Comparison of ENCODE assay signal across 19 cellular contexts in the genomic region with DNA sequence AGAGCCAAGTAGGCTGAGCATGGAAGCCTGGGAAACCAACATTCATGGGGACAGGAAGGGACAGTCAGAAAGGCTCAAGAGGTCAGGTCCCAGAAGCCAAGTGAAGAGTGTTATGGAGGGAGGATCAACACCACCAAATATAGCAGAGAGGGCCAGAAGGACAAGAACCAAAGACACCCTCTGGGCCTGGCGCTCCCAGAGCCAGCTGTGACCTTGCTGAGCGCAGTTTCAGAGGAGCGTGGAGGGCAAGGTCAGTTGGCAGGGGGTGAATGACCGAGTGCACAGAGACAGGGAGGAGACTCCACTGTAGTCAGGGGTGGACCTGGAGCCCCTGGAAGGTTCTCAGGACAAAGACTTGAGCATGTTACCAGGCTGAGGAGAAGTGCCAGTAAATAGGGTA. TPM values are rescaled to one million over a fixed set of nuclear protein-coding genes. Genes with fewer than 3 reads are reported as not detected.
A peak's percentile ranks its signal among the peaks of the same experiment; 100 is the strongest.
DNase-seq lines count a peak whose midpoint lies in the region; ATAC-seq, FAIRE-seq and TF ChIP-seq lines count a peak whose summit lies in the region.
"Had no signal": no experiment of that assay in that cellular context is flagged by ENCODE, and none has a peak within 500 bp of the region (broad histone marks: within the 10 kb centered on the region; RNA-seq: fewer than 3 reads in every experiment).

No MANE protein-coding gene starts in this region.

- no peak overlapping the region for H3K23ac ChIP-seq in H1 (ENCODE audit: insufficient read length)

- no peak for ATAC-seq in Right ventricle myocardium inferior
- no peak for ATAC-seq in left ventricle myocardium superior
- ATAC-seq in lower lobe of right lung = no peak
- no peak for ATAC-seq in activated CD8-positive, alpha-beta T cell treated with anti-CD3 and anti-CD28 coated beads for 36 hours
- ATAC-seq: A549, GM12878 had no signal

- no peak overlapping the region for H3K27ac ChIP-seq in H1 (ENCODE audit: low read depth, low read length)
- no peak overlapping the region for H3K27ac ChIP-seq in lower lobe of right lung
- H3K27ac ChIP-seq: 22Rv1, A549 had no signal

- no peak overlapping the region for H3K4me2 ChIP-seq in H1 (ENCODE audit: insufficient read depth in 1 of 2, low read depth in 2 of 2, low read length in 2 of 2)
- H3K4me2 ChIP-seq: A549 had no signal

- peaks cover 0 to 5% of the 10 kb centered on the region in 2 experiments for H4K20me1 ChIP-seq in H1 (replicated peaks in 1 of 2; ENCODE audit: control insufficient read depth in 1 of 2, insufficient read depth in 2 of 2, low read length in 2 of 2)

- TF ChIP-seq CTCF in H1 (IDR thresholded peaks at IDR 0.05; ENCODE audit: control extremely low read depth in 1 of 3, insufficient read depth in 1 of 3, low read depth in 1 of 3, low read length in 3 of 3) = no peak
- no peak for TF ChIP-seq CTCF in lower lobe of right lung (IDR thresholded peaks at IDR 0.05)
- TF ChIP-seq CTCF in activated CD8-positive, alpha-beta T cell treated with anti-CD3 and anti-CD28 coated beads for 36 hours (IDR thresholded peaks at IDR 0.05) = no peak

- peak overlapping the region; percentile 20; the same call in 1 of the 2 replicates for H4K8ac ChIP-seq in H1 (ENCODE audit: extremely low read depth, insufficient read depth, low read length)

- no peaks in the 10 kb centered on the region for H3K9me3 ChIP-seq in H1 (ENCODE audit: insufficient read depth in 2 of 2, low read depth in 1 of 2, low read length in 1 of 2)
- no peaks in the 10 kb centered on the region for H3K9me3 ChIP-seq in lower lobe of right lung
- H3K9me3 ChIP-seq: A549, Caco-2, HAP-1 had no signal

- H3K79me2 ChIP-seq in H1 (ENCODE audit: control insufficient read depth in 1 of 2, insufficient read depth in 2 of 2, low read length in 2 of 2) = no peaks in the 10 kb centered on the region

- H3K14ac ChIP-seq in H1 (ENCODE audit: insufficient read length) = no peak overlapping the region

- H3K4me3 Mint-ChIP-seq in activated CD4-positive, alpha-beta memory T cell treated with anti-CD3 and anti-CD28 coated beads for 36 hours = no peak overlapping the region
- no peak overlapping the region for H3K4me3 Mint-ChIP-seq in activated CD8-positive, alpha-beta T cell treated with anti-CD3 and anti-CD28 coated beads for 36 hours
- H3K4me3 Mint-ChIP-seq: CD8-positive, alpha-beta memory T cell had no signal

- H3K4ac ChIP-seq in H1 (replicated peaks; ENCODE audit: insufficient read length, low read depth, low read length) = no peak overlapping the region

- H3K9me3 Mint-ChIP-seq in activated CD4-positive, alpha-beta memory T cell treated with anti-CD3 and anti-CD28 coated beads for 36 hours = no peaks in the 10 kb centered on the region
- H3K9me3 Mint-ChIP-seq in activated CD8-positive, alpha-beta T cell treated with anti-CD3 and anti-CD28 coated beads for 36 hours = no peaks in the 10 kb centered on the region
- H3K9me3 Mint-ChIP-seq: CD8-positive, alpha-beta memory T cell had no signal

- no peak for FAIRE-seq in H1 (lab: Jason Lieb, UNC)
- FAIRE-seq: A549, GM12878 had no signal

- H3K18ac ChIP-seq in H1 (ENCODE audit: extremely low read depth, low read length) = no peak overlapping the region

- H3K4me1 Mint-ChIP-seq in activated CD4-positive, alpha-beta memory T cell treated with anti-CD3 and anti-CD28 coated beads for 36 hours (ENCODE audit: low read depth) = no peaks in the 10 kb centered on the region
- no peaks in the 10 kb centered on the region for H3K4me1 Mint-ChIP-seq in activated CD8-positive, alpha-beta T cell treated with anti-CD3 and anti-CD28 coated beads for 36 hours (ENCODE audit: low read depth)
- H3K4me1 Mint-ChIP-seq: CD4-positive, CD25-positive, alpha-beta regulatory T cell; CD8-positive, alpha-beta memory T cell had no signal

- no peak overlapping the region for H2AFZ ChIP-seq in H1 (ENCODE audit: low read length)

- no peak for TF ChIP-seq POLR2A in H1 (IDR thresholded peaks at IDR 0.05; ENCODE audit: control extremely low read depth in 1 of 2, low read depth in 2 of 2, low read length in 2 of 2)

- no peak overlapping the region for H3K9ac ChIP-seq in H1 (replicated peaks in 1 of 4; ENCODE audit: extremely low read depth in 1 of 4, low read depth in 3 of 4, low read length in 3 of 4)

- WGBS in H1 (ENCODE audit: extremely low coverage in 1 of 2, insufficient coverage in 1 of 2, insufficient read length in 1 of 2, insufficient replicate concordance in 2 of 2, low coverage in 1 of 2, low lambda C conversion rate in 2 of 2, missing lambda C conversion rate in 1 of 2), 2 experiments = 81% methylated on average over 4 of the region's 4 CpGs; no CpG with 5 or more reads in 1 of the 2 experiments

- H3K79me1 ChIP-seq in H1 (ENCODE audit: low read depth, low read length) = no peaks in the 10 kb centered on the region; the same call in 1 of the 2 replicates

- no peak overlapping the region for H4K91ac ChIP-seq in H1 (replicated peaks; ENCODE audit: insufficient read length, low read length)

- no peak for TF ChIP-seq RAD21 in H1 (IDR thresholded peaks at IDR 0.05 in 1 of 2, conservative IDR thresholded peaks at IDR 0.05 in 1 of 2; ENCODE audit: low read depth in 2 of 2, low read length in 2 of 2)

- DNase-seq in Right ventricle myocardium inferior (ENCODE audit: missing footprints) = peak; percentile 53
- DNase-seq in left ventricle myocardium superior = no peak
- no peak for DNase-seq in H1 (ENCODE audit: low read depth in 1 of 2, low spot score in 2 of 2)
- DNase-seq in lower lobe of right lung = peak; percentile 22
- no peak for DNase-seq in activated CD4-positive, alpha-beta memory T cell treated with anti-CD3 and anti-CD28 coated beads for 36 hours
- no peak for DNase-seq in COLO668 (lab: John Stamatoyannopoulos, UW; ENCODE audit: unreplicated experiment)
- no peak for DNase-seq in activated CD8-positive, alpha-beta T cell treated with anti-CD3 and anti-CD28 coated beads for 36 hours
- DNase-seq: AML-193; Caco-2; CD4-positive, CD25-positive, alpha-beta regulatory T cell; DMS153; DMS79 treated with DMSO at 0.1 percent for 48 hours had no signal

- no peak overlapping the region for H2BK12ac ChIP-seq in H1 (ENCODE audit: low read depth, low read length)

- H4K5ac ChIP-seq in H1 (ENCODE audit: insufficient read length, low read depth, low read length) = no peak overlapping the region

- peaks cover 3% of the 10 kb centered on the region for H3K36me3 Mint-ChIP-seq in activated CD4-positive, alpha-beta memory T cell treated with anti-CD3 and anti-CD28 coated beads for 36 hours
- H3K36me3 Mint-ChIP-seq in activated CD8-positive, alpha-beta T cell treated with anti-CD3 and anti-CD28 coated beads for 36 hours (ENCODE audit: low read depth) = peaks cover 3% of the 10 kb centered on the region

- H2AK5ac ChIP-seq in H1 (ENCODE audit: low read depth, low read length) = no peak overlapping the region

- H2BK120ac ChIP-seq in H1 (replicated peaks; ENCODE audit: low read depth, low read length) = no peak overlapping the region

- POLR2A ChIA-PET in H1 (lab: Charles Lee; ENCODE audit: partially characterized antibody) = no interaction called here
- POLR2A ChIA-PET in activated CD4-positive, alpha-beta memory T cell treated with anti-CD3 and anti-CD28 coated beads for 36 hours (lab: Charles Lee) = no interaction called here
- POLR2A ChIA-PET in activated CD8-positive, alpha-beta T cell treated with anti-CD3 and anti-CD28 coated beads for 36 hours (lab: Charles Lee) = no interaction called here

- H3K27ac Mint-ChIP-seq in activated CD4-positive, alpha-beta memory T cell treated with anti-CD3 and anti-CD28 coated beads for 36 hours = no peak overlapping the region
- no peak overlapping the region for H3K27ac Mint-ChIP-seq in activated CD8-positive, alpha-beta T cell treated with anti-CD3 and anti-CD28 coated beads for 36 hours
- H3K27ac Mint-ChIP-seq: CD4-positive, CD25-positive, alpha-beta regulatory T cell had no signal

- H3K23me2 ChIP-seq in H1 (ENCODE audit: low read depth, low read length) = no peaks in the 10 kb centered on the region

- intact Hi-C loops in Right ventricle myocardium inferior (cut with DNase I) = no loop called here
- intact Hi-C loops in left ventricle myocardium superior (cut with micrococcal nuclease) = no loop called here
- intact Hi-C loops in lower lobe of right lung (cut with DNase I) = no loop called here
- intact Hi-C loops in activated CD4-positive, alpha-beta memory T cell treated with anti-CD3 and anti-CD28 coated beads for 36 hours (cut with micrococcal nuclease) = no loop called here
- intact Hi-C loops in activated CD8-positive, alpha-beta T cell treated with anti-CD3 and anti-CD28 coated beads for 36 hours (cut with micrococcal nuclease) = no loop called here

- CTCF ChIA-PET in H1 (lab: Charles Lee; ENCODE audit: partially characterized antibody) = interaction anchor here (0.9 kb wide), 1 partner anchor 12 kb away, joined by 3 read pairs; no protein-coding TSS in a partner anchor
- CTCF ChIA-PET in activated CD4-positive, alpha-beta memory T cell treated with anti-CD3 and anti-CD28 coated beads for 36 hours (lab: Charles Lee) = interaction anchor here (0.6 kb wide), 1 partner anchor 152 kb away, joined by 3 read pairs; no protein-coding TSS in a partner anchor
- CTCF ChIA-PET in activated CD8-positive, alpha-beta T cell treated with anti-CD3 and anti-CD28 coated beads for 36 hours (lab: Charles Lee) = no interaction called here

- H2BK5ac ChIP-seq in H1 (ENCODE audit: low read depth, low read length) = no peak overlapping the region

- H3K27me3 Mint-ChIP-seq in activated CD4-positive, alpha-beta memory T cell treated with anti-CD3 and anti-CD28 coated beads for 36 hours = peaks cover 4% of the 10 kb centered on the region
- H3K27me3 Mint-ChIP-seq in activated CD8-positive, alpha-beta T cell treated with anti-CD3 and anti-CD28 coated beads for 36 hours = no peaks in the 10 kb centered on the region
- H3K27me3 Mint-ChIP-seq: CD4-positive, CD25-positive, alpha-beta regulatory T cell had no signal

- H2BK15ac ChIP-seq in H1 (ENCODE audit: low read length) = no peak overlapping the region

- H3K27me3 ChIP-seq in H1 (replicated peaks in 1 of 4; ENCODE audit: control insufficient read depth in 3 of 4, extremely low read depth in 1 of 4, insufficient read depth in 3 of 4, low read length in 3 of 4) = no peaks in the 10 kb centered on the region; a peak in 1 of 7 replicates
- no peaks in the 10 kb centered on the region for H3K27me3 ChIP-seq in lower lobe of right lung (ENCODE audit: low read depth)

- TF ChIP-seq EP300 in H1 (IDR thresholded peaks at IDR 0.05; ENCODE audit: borderline replicate concordance in 1 of 2, low read depth in 2 of 2, low read length in 2 of 2) = no peak

- H3K4me1 ChIP-seq in H1 (replicated peaks in 1 of 4; ENCODE audit: control insufficient read depth in 3 of 4, insufficient read depth in 4 of 4, low read length in 3 of 4) (peaks cover 3 to 11% (median 9%) of the 10 kb centered on the region in 4 experiments), lower lobe of right lung (no peaks in the 10 kb centered on the region)
- H3K4me1 ChIP-seq: Caco-2, HAP-1 had no signal

- H3K36me3 ChIP-seq in H1 (ENCODE audit: control insufficient read depth in 2 of 4, insufficient read depth in 4 of 4, low read length in 3 of 4) (peaks cover under 1 to 22% (median 6%) of the 10 kb centered on the region in 4 experiments), lower lobe of right lung (peaks cover 18% of the 10 kb centered on the region)

- no peak overlapping the region for H3K56ac ChIP-seq in H1 (replicated peaks; ENCODE audit: insufficient read length, low read depth, low read length)

- no peak overlapping the region for H2BK20ac ChIP-seq in H1 (ENCODE audit: low read length)

- H3K4me3 ChIP-seq in H1 (ENCODE audit: extremely low read depth in 1 of 4, insufficient read depth in 2 of 4, low read depth in 3 of 4, low read length in 4 of 4) (no peak overlapping the region), lower lobe of right lung (no peak overlapping the region)
- H3K4me3 ChIP-seq: A549, GM12878, HAP-1 had no signal

RNA-seq across cellular contexts. Expression of a gene that starts 4.4 kb away (rescaled TPM):
- not detected for total RNA-seq in Right ventricle myocardium inferior
- total RNA-seq in left ventricle myocardium superior = not detected
- 0.41 and 0.44 TPM in 2 replicates for total RNA-seq in H1 (2021; fragmentation: NEBNext Ultra II Directional; extraction: Animal tissue kit (Norgen Biotek cat#: 25700))
- polyA plus RNA-seq in H1 (2011; rRNA removed) = 0.29 and 0.31 TPM in 2 replicates
- 0.13 TPM for polyA plus RNA-seq in H1 (2011; cell fraction: cytosol; rRNA removed)
- 0.33 TPM for polyA plus RNA-seq in H1 (2011; cell fraction: nucleus; rRNA removed)
- polyA plus RNA-seq in H1 (2012, experiment 1 of 2) = 0.21 to 0.52 TPM (median 0.34 TPM) in 4 replicates
- polyA plus RNA-seq in H1 (2012, experiment 2 of 2) = 0.30 TPM
- 0.10 TPM for polyA plus RNA-seq in H1 (2013, experiment 1 of 2)
- 0.09 TPM for polyA plus RNA-seq in H1 (2013, experiment 2 of 2)
- not detected in 2 replicates for polyA minus RNA-seq in H1 (2011; rRNA and poly(A)+ RNA removed)
- not detected for polyA minus RNA-seq in H1 (2011; cell fraction: cytosol; rRNA and poly(A)+ RNA removed)
- polyA minus RNA-seq in H1 (2011; cell fraction: nucleus; rRNA and poly(A)+ RNA removed) = 0.40 TPM
- total RNA-seq in lower lobe of right lung = not detected
- total RNA-seq in activated CD4-positive, alpha-beta memory T cell treated with anti-CD3 and anti-CD28 coated beads for 36 hours = not detected
- under 1 TPM; 0.29 to 0.36 TPM for total RNA-seq in activated CD8-positive, alpha-beta T cell treated with anti-CD3 and anti-CD28 coated beads for 36 hours
- total RNA-seq: GM12878, H4 had no signal
- polyA plus RNA-seq: CD8-positive, alpha-beta memory T cell had no signal

RNA-seq across cellular contexts. Expression of a gene that starts 19.2 kb away (rescaled TPM):
- total RNA-seq in Right ventricle myocardium inferior (not detected), left ventricle myocardium superior (not detected), lower lobe of right lung (0.06 TPM)
- not detected in 2 replicates for total RNA-seq in H1 (2021; fragmentation: NEBNext Ultra II Directional; extraction: Animal tissue kit (Norgen Biotek cat#: 25700))
- 0.06 and 0.08 TPM in 2 replicates for polyA plus RNA-seq in H1 (2011; rRNA removed)
- 0.08 TPM for polyA plus RNA-seq in H1 (2011; cell fraction: cytosol; rRNA removed)
- 0.16 TPM for polyA plus RNA-seq in H1 (2011; cell fraction: nucleus; rRNA removed)
- polyA plus RNA-seq in H1 (2012, experiment 1 of 2) = 0.03 to 0.05 TPM (median 0.03 TPM) in 3 of 4 replicates, not detected in the other
- not detected for polyA plus RNA-seq in H1 (2012, experiment 2 of 2)
- 0.02 TPM for polyA plus RNA-seq in H1 (2013, experiment 1 of 2)
- 0.02 TPM for polyA plus RNA-seq in H1 (2013, experiment 2 of 2)
- polyA minus RNA-seq in H1 (2011; rRNA and poly(A)+ RNA removed) = 0.15 and 0.22 TPM in 2 replicates
- not detected for polyA minus RNA-seq in H1 (2011; cell fraction: cytosol; rRNA and poly(A)+ RNA removed)
- 0.20 TPM for polyA minus RNA-seq in H1 (2011; cell fraction: nucleus; rRNA and poly(A)+ RNA removed)
- not detected for total RNA-seq in activated CD4-positive, alpha-beta memory T cell treated with anti-CD3 and anti-CD28 coated beads for 36 hours
- total RNA-seq in activated CD8-positive, alpha-beta T cell treated with anti-CD3 and anti-CD28 coated beads for 36 hours = not detected
- total RNA-seq: CD4-positive, CD25-positive, alpha-beta regulatory T cell; CD8-positive, alpha-beta memory T cell; H4 had no signal
- polyA plus RNA-seq: BJ; CD4-positive, CD25-positive, alpha-beta regulatory T cell; CD8-positive, alpha-beta memory T cell had no signal

RNA-seq across cellular contexts. Expression of a gene that starts 22.9 kb away (rescaled TPM):
- 26.6 TPM for total RNA-seq in Right ventricle myocardium inferior
- 20.5 TPM for total RNA-seq in left ventricle myocardium superior
- total RNA-seq in H1 (2021; fragmentation: NEBNext Ultra II Directional; extraction: Animal tissue kit (Norgen Biotek cat#: 25700)) = 79.9 and 83.2 TPM in 2 replicates
- 181 and 202 TPM in 2 replicates for polyA plus RNA-seq in H1 (2011; rRNA removed)
- 193 TPM for polyA plus RNA-seq in H1 (2011; cell fraction: cytosol; rRNA removed)
- polyA plus RNA-seq in H1 (2011; cell fraction: nucleus; rRNA removed) = 404 TPM
- polyA plus RNA-seq in H1 (2012, experiment 1 of 2) = 71.3 to 146 TPM (median 132 TPM) in 4 replicates
- 179 TPM for polyA plus RNA-seq in H1 (2012, experiment 2 of 2)
- 79.7 TPM for polyA plus RNA-seq in H1 (2013, experiment 1 of 2)
- 94.6 TPM for polyA plus RNA-seq in H1 (2013, experiment 2 of 2)
- polyA minus RNA-seq in H1 (2011; rRNA and poly(A)+ RNA removed) = 189 and 196 TPM in 2 replicates
- polyA minus RNA-seq in H1 (2011; cell fraction: cytosol; rRNA and poly(A)+ RNA removed) = 42.0 TPM
- polyA minus RNA-seq in H1 (2011; cell fraction: nucleus; rRNA and poly(A)+ RNA removed) = 55.3 TPM
- 47.9 TPM for total RNA-seq in lower lobe of right lung
- total RNA-seq in activated CD4-positive, alpha-beta memory T cell treated with anti-CD3 and anti-CD28 coated beads for 36 hours = 10 to 100 TPM; 21.7 to 22.5 TPM
- 10 to 100 TPM; 28.7 to 30.6 TPM for total RNA-seq in activated CD8-positive, alpha-beta T cell treated with anti-CD3 and anti-CD28 coated beads for 36 hours

RNA-seq across cellular contexts. Expression of a gene that starts 59.2 kb away (rescaled TPM):
- not detected for total RNA-seq in Right ventricle myocardium inferior
- not detected for total RNA-seq in left ventricle myocardium superior
- not detected in 2 replicates for total RNA-seq in H1 (2021; fragmentation: NEBNext Ultra II Directional; extraction: Animal tissue kit (Norgen Biotek cat#: 25700))
- polyA plus RNA-seq in H1 (2011; rRNA removed) = not detected in 2 replicates
- not detected for polyA plus RNA-seq in H1 (2011; cell fraction: cytosol; rRNA removed)
- polyA plus RNA-seq in H1 (2011; cell fraction: nucleus; rRNA removed) = not detected
- polyA plus RNA-seq in H1 (2012, experiment 1 of 2) = not detected in 4 replicates
- polyA plus RNA-seq in H1 (2012, experiment 2 of 2) = not detected
- polyA plus RNA-seq in H1 (2013, experiment 1 of 2) = not detected
- polyA plus RNA-seq in H1 (2013, experiment 2 of 2) = not detected
- not detected in 2 replicates for polyA minus RNA-seq in H1 (2011; rRNA and poly(A)+ RNA removed)
- not detected for polyA minus RNA-seq in H1 (2011; cell fraction: cytosol; rRNA and poly(A)+ RNA removed)
- polyA minus RNA-seq in H1 (2011; cell fraction: nucleus; rRNA and poly(A)+ RNA removed) = not detected
- 0.18 TPM for total RNA-seq in lower lobe of right lung
- not detected for total RNA-seq in activated CD4-positive, alpha-beta memory T cell treated with anti-CD3 and anti-CD28 coated beads for 36 hours
- total RNA-seq in activated CD8-positive, alpha-beta T cell treated with anti-CD3 and anti-CD28 coated beads for 36 hours = not detected
- total RNA-seq: CD4-positive, CD25-positive, alpha-beta regulatory T cell; CD8-positive, alpha-beta memory T cell; GM12878 had no signal
- polyA plus RNA-seq: BJ; CD4-positive, CD25-positive, alpha-beta regulatory T cell; CD8-positive, alpha-beta memory T cell; GM12878 had no signal

Comparison
In these comparisons a context has a peak if more than half of its experiments do, and no peak if none do; other contexts are left out.
1. DNase-seq: peak in Right ventricle myocardium inferior (single experiment) and lower lobe of right lung (single experiment); none in left ventricle myocardium superior (single experiment), H1 (0 of 2), activated CD4-positive, alpha-beta memory T cell treated with anti-CD3 and anti-CD28 coated beads for 36 hours (single experiment), COLO668 (single experiment) and activated CD8-positive, alpha-beta T cell treated with anti-CD3 and anti-CD28 coated beads for 36 hours (single experiment).